29 cellular contexts compared by ENCODE assay signal in genomic region chr7:19262794-19263193, GRCh38.
A peak's percentile ranks its signal among the peaks of the same experiment; 100 is the strongest.
DNase-seq lines count a peak whose midpoint lies in the region; ATAC-seq and TF ChIP-seq lines count a peak whose summit lies in the region.
"Had no signal": no experiment of that assay in that cellular context is flagged by ENCODE, and none has a peak within 500 bp of the region (broad histone marks: within the 10 kb centered on the region; RNA-seq: fewer than 3 reads in every experiment).

No MANE protein-coding gene starts in this region.

- no peak for ATAC-seq in SK-N-SH treated with all-trans-retinoic acid at 6 μM for 48 hours
- ATAC-seq: activated CD4-positive, alpha-beta T cell treated with anti-CD3 and anti-CD28 coated beads for 36 hours; activated CD8-positive, alpha-beta T cell treated with anti-CD3 and anti-CD28 coated beads, Interleukin-2, amount 10 ng/mL, durations not matched to agents 7 days and 5 days; left lung; stimulated activated memory B cell treated with anti-CD40 and anti-IgM and Interleukin-4, amounts not matched to agents 10 μg/mL and 1 μg/mL and 100 μg/mL, for 72 hours; upper lobe of right lung had no signal

- DNase-seq in SK-N-SH, result no peak
- peak; percentile 31 for DNase-seq in NCI-H69 (lab: John Stamatoyannopoulos, UW)
- DNase-seq in cerebellar cortex (ENCODE audit: low spot score), result peak; percentile 1
- DNase-seq in epidermal melanocyte (ENCODE audit: insufficient read length, low spot score), result no peak
- no peak for DNase-seq in NCI-H748 treated with DMSO at 0.1 percent for 48 hours (lab: John Stamatoyannopoulos, UW)
- DNase-seq in activated T-cell treated with anti-CD3 and anti-CD28 coated beads, Interleukin-2, amount 50 U/mL, for 1 hour, result no peak
- DNase-seq in central memory CD4-positive, alpha-beta T cell, result no peak
- DNase-seq: activated CD4-positive, alpha-beta T cell treated with anti-CD3 and anti-CD28 coated beads for 36 hours; activated CD8-positive, alpha-beta T cell treated with anti-CD3 and anti-CD28 coated beads, Interleukin-2, amount 10 ng/mL, durations not matched to agents 7 days and 5 days; amniotic stem cell; colonic mucosa; DMS79 treated with DMSO at 0.1 percent for 48 hours; effector CD4-positive, alpha-beta T cell; GDM1; glutamatergic neuron; left lung; mesendoderm; NCI-H1092 treated with DMSO at 0.1 percent for 48 hours; NCI-H187; NCI-H2171; PC-9; retina; Right ventricle myocardium superior; upper lobe of right lung had no signal

- no peak overlapping the region for H3K27ac ChIP-seq in SK-N-SH (ENCODE audit: low read depth in 2 of 2, low read length in 1 of 2)
- H3K27ac ChIP-seq: BLaER1, colonic mucosa, left lung, parathyroid adenoma, PC-9, suprapubic skin, upper lobe of right lung had no signal

- H3K4me2 ChIP-seq in SK-N-SH, result no peak overlapping the region
- H3K4me2 ChIP-seq: BLaER1, PC-9 had no signal

- H3K9me3 ChIP-seq in SK-N-SH, result no peaks in the 10 kb centered on the region
- H3K9me3 ChIP-seq: BLaER1, colonic mucosa, left lung, suprapubic skin, upper lobe of right lung had no signal

- H4K20me1 ChIP-seq in SK-N-SH (ENCODE audit: insufficient read depth), result no peaks in the 10 kb centered on the region
- H4K20me1 ChIP-seq: BLaER1 had no signal

- no peak for TF ChIP-seq CTCF in SK-N-SH (IDR thresholded peaks at IDR 0.05)

- no peak overlapping the region for H2AFZ ChIP-seq in SK-N-SH (ENCODE audit: low read depth)
- H2AFZ ChIP-seq: parathyroid adenoma, PC-9 had no signal

- no peaks in the 10 kb centered on the region for H3F3A ChIP-seq in SK-N-SH (replicated peaks; ENCODE audit: insufficient read depth)

- CTCF ChIA-PET in SK-N-SH (lab: Yijun Ruan, JAX), result interaction anchor here (1.9 kb wide), 1 partner anchor 15 kb away, joined by 5 read pairs; no protein-coding TSS in a partner anchor

- TF ChIP-seq RAD21 in SK-N-SH (IDR thresholded peaks at IDR 0.05; ENCODE audit: low read length), result 0 out of 2 replicates have a peak, but pooled peaks have one; percentile 12

- POLR2A ChIA-PET in SK-N-SH (lab: Yijun Ruan, JAX), result no interaction called here

- no peaks in the 10 kb centered on the region for H3K4me1 ChIP-seq in SK-N-SH (ENCODE audit: control insufficient read depth in 1 of 2, insufficient read depth in 2 of 2, low read depth in 1 of 2, low read length in 1 of 2)
- H3K4me1 ChIP-seq: BLaER1, colonic mucosa, left lung, parathyroid adenoma, suprapubic skin, upper lobe of right lung had no signal

- H3K9ac ChIP-seq in SK-N-SH, result no peak overlapping the region
- H3K9ac ChIP-seq: BLaER1, parathyroid adenoma had no signal

- no peak for TF ChIP-seq EP300 in SK-N-SH (IDR thresholded peaks at IDR 0.05; ENCODE audit: borderline replicate concordance in 1 of 2, low read depth in 1 of 2, low read length in 1 of 2)

- H3K79me2 ChIP-seq in SK-N-SH (ENCODE audit: insufficient read depth), result no peaks in the 10 kb centered on the region
- H3K79me2 ChIP-seq: parathyroid adenoma had no signal

- H3K27me3 ChIP-seq in SK-N-SH (ENCODE audit: insufficient read depth), result peaks cover 4% of the 10 kb centered on the region
- H3K27me3 ChIP-seq: BLaER1, colonic mucosa, left lung, suprapubic skin, upper lobe of right lung had no signal

- H3K4me3 ChIP-seq in SK-N-SH (ENCODE audit: low read depth in 2 of 2, low read length in 1 of 2), result no peak overlapping the region
- H3K4me3 ChIP-seq: BLaER1, colonic mucosa, left lung, PC-9, suprapubic skin, upper lobe of right lung had no signal

- H3K36me3 ChIP-seq in SK-N-SH (replicated peaks in 1 of 2; ENCODE audit: control insufficient read depth in 1 of 2, insufficient read depth in 2 of 2, low read length in 1 of 2), result no peaks in the 10 kb centered on the region
- H3K36me3 ChIP-seq: BLaER1, colonic mucosa, left lung, suprapubic skin, upper lobe of right lung had no signal

- WGBS in SK-N-SH (ENCODE audit: low lambda C conversion rate), result 24% methylated on average over 2 of the region's 2 CpGs

- H3K9me2 ChIP-seq in SK-N-SH, result no peaks in the 10 kb centered on the region

TF ChIP-seq in SK-N-SH, 30 proteins besides CTCF, POLR2A, EP300 and RAD21:
- no peak for TF ChIP-seq REST (IDR thresholded peaks at IDR 0.05; ENCODE audit: low read depth, low read length)

TF ChIP-seq in SK-N-SH treated with all-trans-retinoic acid at 6 μM for 48 hours, 23 proteins besides CTCF, POLR2A, EP300 and RAD21:
- TF ChIP-seq SNAI2 (CRISPR knock-in tag; IDR thresholded peaks at IDR 0.05) (no peak), RARB (CRISPR knock-in tag; IDR thresholded peaks at IDR 0.05) (no peak), ZNF70 (CRISPR knock-in tag; IDR thresholded peaks at IDR 0.05) (no peak), TOX (CRISPR knock-in tag; IDR thresholded peaks at IDR 0.05; ENCODE audit: borderline replicate concordance) (no peak), CSDC2 (CRISPR knock-in tag; IDR thresholded peaks at IDR 0.05) (no peak), ZFP30 (CRISPR knock-in tag; IDR thresholded peaks at IDR 0.05) (no peak), OSR1 (CRISPR knock-in tag; IDR thresholded peaks at IDR 0.05) (no peak), ZFP3 (CRISPR knock-in tag; IDR thresholded peaks at IDR 0.05) (no peak), GLIS3 (CRISPR knock-in tag; IDR thresholded peaks at IDR 0.05) (no peak)

Comparison
In these comparisons a context has a peak if more than half of its experiments do, and no peak if none do; other contexts are left out.
1. DNase-seq: peak in NCI-H69 (single experiment) and cerebellar cortex (single experiment); none in SK-N-SH (single experiment), epidermal melanocyte (single experiment), NCI-H748 treated with DMSO at 0.1 percent for 48 hours (single experiment), activated T-cell treated with anti-CD3 and anti-CD28 coated beads, Interleukin-2, amount 50 U/mL, for 1 hour (single experiment) and central memory CD4-positive, alpha-beta T cell (single experiment).